ENCODE assay signal across 9 cellular contexts in the genomic region with DNA sequence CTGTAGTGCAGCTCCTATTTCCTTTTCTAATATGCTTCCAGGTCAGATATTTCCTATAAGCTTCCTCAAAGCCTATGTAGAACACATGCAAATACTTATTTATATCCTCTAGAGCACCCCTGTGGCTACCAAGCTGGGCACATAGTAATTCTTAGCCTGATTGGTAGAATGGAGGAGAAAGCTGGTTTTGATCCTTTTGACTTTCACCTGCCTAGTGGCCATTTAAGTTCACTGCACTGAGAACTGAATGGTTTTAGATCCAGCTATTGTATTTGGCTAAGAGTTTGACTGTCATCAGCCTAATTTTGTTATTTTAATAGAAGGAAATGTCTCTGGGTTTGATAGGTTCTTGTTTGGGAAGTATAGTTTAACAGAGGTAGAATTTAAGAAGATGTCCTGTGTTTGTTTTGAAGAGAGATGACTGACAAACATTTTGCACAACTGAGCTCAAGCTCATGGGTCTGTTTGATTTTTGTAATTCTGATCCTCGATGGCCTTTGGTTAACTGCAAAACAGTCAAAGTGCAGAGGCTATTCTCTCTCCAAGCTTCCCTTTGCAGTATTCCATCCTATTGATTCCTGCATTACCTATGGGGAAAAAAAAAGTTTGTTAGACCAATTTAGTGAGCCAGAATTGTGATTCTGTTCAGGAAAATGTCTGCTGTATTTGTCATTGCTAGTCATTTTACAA.
A peak's percentile ranks its signal among the peaks of the same experiment; 100 is the strongest.
DNase-seq lines count a peak whose midpoint lies in the region; ATAC-seq and TF ChIP-seq lines count a peak whose summit lies in the region.
"Had no signal": no experiment of that assay in that cellular context is flagged by ENCODE, and none has a peak within 500 bp of the region (broad histone marks: within the 10 kb centered on the region; RNA-seq: fewer than 3 reads in every experiment).

No MANE protein-coding gene starts in this region.

- in situ Hi-C loops in gastrocnemius medialis (cut with MboI; ENCODE audit: low sequenced_read_pairs in 4 of 4): loop anchor here in 2 of 4 donors (10.0 kb wide), 3 partner anchors 342 to 832 kb away; no protein-coding TSS in a partner anchor

- intact Hi-C loops in gastrocnemius medialis (cut with DNase I; ENCODE audit: low total_unique reads): no loop called here

- H3K79me2 ChIP-seq in DND-41 (ENCODE audit: insufficient read depth, low read length): no peaks in the 10 kb centered on the region

- H3K9me3 Mint-ChIP-seq in glutamatergic neuron (ENCODE audit: unreplicated experiment): no peaks in the 10 kb centered on the region

- H2AFZ ChIP-seq in DND-41 (ENCODE audit: low read depth, low read length): no peak overlapping the region

- H3K4me1 ChIP-seq in DND-41 (ENCODE audit: insufficient read depth, low read length): no peaks in the 10 kb centered on the region
- peaks cover 0 to 6% of the 10 kb centered on the region in 2 donors for H3K4me1 ChIP-seq in gastrocnemius medialis

- no peak overlapping the region for H3K9ac ChIP-seq in DND-41 (ENCODE audit: low read depth, low read length)

- peaks cover 14% of the 10 kb centered on the region for H3K4me1 Mint-ChIP-seq in glutamatergic neuron (ENCODE audit: low read depth, unreplicated experiment)

- H3K27ac ChIP-seq in DND-41 (ENCODE audit: low read length) (no peak overlapping the region), gastrocnemius medialis (no peak overlapping the region)

- no peak overlapping the region for H3K4me3 ChIP-seq in DND-41 (ENCODE audit: low read depth in 1 of 2, low read length in 2 of 2)
- H3K4me3 ChIP-seq in gastrocnemius medialis: no peak overlapping the region

- no peaks in the 10 kb centered on the region for H3K36me3 Mint-ChIP-seq in glutamatergic neuron (ENCODE audit: unreplicated experiment)

- H3K27ac Mint-ChIP-seq in glutamatergic neuron (ENCODE audit: unreplicated experiment): no peak overlapping the region

- no peak overlapping the region for H3K4me2 ChIP-seq in DND-41 (ENCODE audit: insufficient read depth, low read length)

- H3K4me3 Mint-ChIP-seq in glutamatergic neuron (ENCODE audit: unreplicated experiment): no peak overlapping the region

- no peak for DNase-seq in DND-41
- DNase-seq in OCI-M1 (lab: John Stamatoyannopoulos, UW): peak; percentile 0
- DNase-seq in glutamatergic neuron: no peak
- no peak for DNase-seq in gastrocnemius medialis
- DNase-seq in occipital lobe (lab: John Stamatoyannopoulos, UW): no peak
- DNase-seq in cortex of kidney (lab: John Stamatoyannopoulos, UW): no peak
- DNase-seq in nucleus accumbens (lab: John Stamatoyannopoulos, UW): no peak
- DNase-seq: NCI-H1436 treated with DMSO at 0.1 percent for 48 hours had no signal

- ATAC-seq in DND-41 (ENCODE audit: insufficient read depth, low read depth) (no peak), GM21529 (IDR thresholded peaks at IDR 0.05; ENCODE audit: unreplicated experiment) (peak; percentile 38), gastrocnemius medialis (no peak)

- H3K9me3 ChIP-seq in DND-41 (ENCODE audit: insufficient read depth, low read length, severe bottlenecking): no peaks in the 10 kb centered on the region
- no peaks in the 10 kb centered on the region for H3K9me3 ChIP-seq in gastrocnemius medialis

- no peaks in the 10 kb centered on the region for H3K27me3 Mint-ChIP-seq in glutamatergic neuron (ENCODE audit: unreplicated experiment)

- TF ChIP-seq POLR2A in gastrocnemius medialis (IDR thresholded peaks at IDR 0.05): no peak

- H3K36me3 ChIP-seq in DND-41 (ENCODE audit: insufficient read depth, low read length) (no peaks in the 10 kb centered on the region), gastrocnemius medialis (no peaks in the 10 kb centered on the region)

- no peaks in the 10 kb centered on the region for H4K20me1 ChIP-seq in DND-41 (ENCODE audit: insufficient read depth, low read length)

- H3K27me3 ChIP-seq in DND-41 (ENCODE audit: insufficient read depth, low read length, poor library complexity) (no peaks in the 10 kb centered on the region), gastrocnemius medialis (no peaks in the 10 kb centered on the region)

- TF ChIP-seq CTCF in DND-41 (IDR thresholded peaks at IDR 0.05; ENCODE audit: borderline replicate concordance, extremely low read depth, low read length, poor library complexity, severe bottlenecking): peak; percentile 36
- peak; percentile 63 for TF ChIP-seq CTCF in glutamatergic neuron (IDR thresholded peaks at IDR 0.05; ENCODE audit: partially characterized antibody, unreplicated experiment)
- no peak for TF ChIP-seq CTCF in gastrocnemius medialis (IDR thresholded peaks at IDR 0.05 in 4 of 5, conservative IDR thresholded peaks at IDR 0.05 in 1 of 5)

Comparison
In these comparisons a context has a peak if more than half of its experiments do, and no peak if none do; other contexts are left out.
1. CTCF ChIP-seq: peak in DND-41 (single experiment) and glutamatergic neuron (single experiment); none in gastrocnemius medialis (0 of 5).